ENCODE assay signal across 18 cellular contexts in genomic region chr3:27585429-27585828, GRCh38.
"Had no signal": no experiment of that assay in that cellular context is flagged by ENCODE, and none has a peak within 500 bp of the region (broad histone marks: within the 10 kb centered on the region; RNA-seq: fewer than 3 reads in every experiment).

No MANE protein-coding gene starts in this region.

- H3K36me3 ChIP-seq: lower lobe of right lung, tibial nerve had no signal

- H3K27ac ChIP-seq: lower lobe of right lung, tibial nerve had no signal

- DNase-seq: activated CD4-positive, alpha-beta T cell treated with anti-CD3 and anti-CD28 coated beads for 36 hours; activated CD4-positive, alpha-beta T cell treated with anti-CD3 and anti-CD28 coated beads, Interleukin-2, amount 50 U/mL, for 48 hours; activated gamma-delta T cell; effector CD8-positive, alpha-beta T cell; left cardiac atrium; lower lobe of right lung; midbrain; occipital lobe; posterior cingulate gyrus; stimulated activated CD4-positive, alpha-beta T cell treated with anti-CD3 and anti-CD28 coated beads, Interleukin-12 subunit alpha, Interleukin-12 subunit beta, amount 100 ng/mL, for 4 hours; stimulated activated CD4-positive, alpha-beta T cell treated with anti-CD3 and anti-CD28 coated beads, Interleukin-1b, Interleukin-23, amount 100 ng/mL, for 48 hours; stimulated activated CD8-positive, alpha-beta memory T cell treated with anti-CD3 and anti-CD28 coated beads, Interleukin-4, amount 100 ng/mL, for 48 hours; stimulated activated naive CD4-positive, alpha-beta T cell treated with Interleukin-2 at 50 U/mL for 16 hours had no signal

- H3K4me3 ChIP-seq: lower lobe of right lung, tibial nerve had no signal

- ATAC-seq: activated CD4-positive, alpha-beta T cell treated with anti-CD3 and anti-CD28 coated beads for 36 hours; left cardiac atrium; lower lobe of right lung; WTC11 had no signal

- FAIRE-seq: endothelial cell of umbilical vein, TTC549, urothelium cell line had no signal

- H3K9me3 ChIP-seq: lower lobe of right lung, tibial nerve had no signal

- H3K27me3 ChIP-seq: tibial nerve had no signal
